ENCODE assay signal across 30 cellular contexts in the genomic region with DNA sequence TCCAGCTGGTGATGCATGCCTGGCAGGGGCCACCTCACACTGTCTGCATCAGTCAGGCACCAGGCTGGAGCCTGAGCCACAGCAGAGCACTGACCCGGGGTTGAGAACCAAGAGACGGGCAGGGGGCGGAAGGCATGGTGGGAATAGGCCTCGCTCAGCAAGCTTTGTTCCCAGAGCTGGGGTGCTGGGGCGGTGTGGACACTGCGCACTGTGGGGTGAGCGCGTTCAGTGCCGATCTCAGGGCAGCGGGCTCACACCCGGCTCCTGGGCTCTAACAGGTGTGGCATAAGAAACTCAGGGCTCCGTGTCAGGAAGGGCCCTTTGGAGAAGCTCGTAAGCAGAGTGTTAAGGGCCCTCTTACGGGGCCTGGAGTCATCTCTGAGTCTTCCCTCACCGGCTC. TPM values are rescaled to one million over a fixed set of nuclear protein-coding genes. Genes with fewer than 3 reads are reported as not detected.
A peak's percentile ranks its signal among the peaks of the same experiment; 100 is the strongest.
DNase-seq lines count a peak whose midpoint lies in the region; ATAC-seq, FAIRE-seq and TF ChIP-seq lines count a peak whose summit lies in the region.
"Had no signal": no experiment of that assay in that cellular context is flagged by ENCODE, and none has a peak within 500 bp of the region (broad histone marks: within the 10 kb centered on the region; RNA-seq: fewer than 3 reads in every experiment).

No MANE protein-coding gene starts in this region.

- H3K9me3 Mint-ChIP-seq in IgD-negative memory B cell = peaks cover 0 to 2% (median 0%) of the 10 kb centered on the region in 3 donors
- H3K9me3 Mint-ChIP-seq in central memory CD8-positive, alpha-beta T cell = no peaks in the 10 kb centered on the region
- H3K9me3 Mint-ChIP-seq: stimulated activated naive CD8-positive, alpha-beta T cell treated with anti-CD3 and anti-CD28 coated beads, Interleukin-15, amount 100 ng/mL, for 72 hours had no signal

- WGBS in stomach, 5 donors = 93 to 97% (median 95%) methylated on average over 12 to 15 of the region's 15 CpGs

- FAIRE-seq in HTR-8/SVneo (lab: Jason Lieb, UNC) = no peak
- FAIRE-seq: GM12892, RCC 7860 had no signal

- no peak overlapping the region for H3K27ac ChIP-seq in osteoblast (ENCODE audit: low read depth, low read length)
- no peak overlapping the region for H3K27ac ChIP-seq in stomach
- H3K27ac ChIP-seq: coronary artery, epithelial cell of prostate, right lobe of liver, tibial artery, VCaP had no signal

- H3K27me3 ChIP-seq in osteoblast (ENCODE audit: insufficient read depth, low read length) = no peaks in the 10 kb centered on the region
- H3K27me3 ChIP-seq in stomach = no peaks in the 10 kb centered on the region
- H3K27me3 ChIP-seq: right lobe of liver, tibial artery had no signal

- TF ChIP-seq EP300 in stomach (IDR thresholded peaks at IDR 0.05) = no peak

- H3K27me3 Mint-ChIP-seq in IgD-negative memory B cell = peaks cover 8% of the 10 kb centered on the region
- peaks cover 50% of the 10 kb centered on the region for H3K27me3 Mint-ChIP-seq in central memory CD8-positive, alpha-beta T cell
- H3K27me3 Mint-ChIP-seq: activated naive CD8-positive, alpha-beta T cell; stimulated activated naive CD8-positive, alpha-beta T cell treated with anti-CD3 and anti-CD28 coated beads, Interleukin-15, amount 100 ng/mL, for 72 hours had no signal

- no peak overlapping the region for H3K4me3 ChIP-seq in osteoblast (ENCODE audit: insufficient read depth, low read length)
- H3K4me3 ChIP-seq in stomach = no peak overlapping the region
- H3K4me3 ChIP-seq: coronary artery, right lobe of liver, tibial artery had no signal

- H3K36me3 ChIP-seq in osteoblast (ENCODE audit: insufficient read depth, low read length) (no peaks in the 10 kb centered on the region), stomach (no peaks in the 10 kb centered on the region)
- H3K36me3 ChIP-seq: right lobe of liver, tibial artery had no signal

- no peak overlapping the region for H3K4me2 ChIP-seq in osteoblast (ENCODE audit: insufficient read depth, low read length)

- H3K4me1 Mint-ChIP-seq in IgD-negative memory B cell = peaks cover 0 to 11% (median 2%) of the 10 kb centered on the region in 3 donors
- H3K4me1 Mint-ChIP-seq in central memory CD8-positive, alpha-beta T cell = peaks cover 23% of the 10 kb centered on the region

- DNase-seq in activated T-cell treated with anti-CD3 and anti-CD28 coated beads, Interleukin-2, amount 50 U/mL, for 1 hour = peak; percentile 41
- no peak for DNase-seq in activated T-cell treated with anti-CD3 and anti-CD28 coated beads for 4 hours
- no peak for DNase-seq in central memory CD8-positive, alpha-beta T cell (ENCODE audit: low spot score in 2 of 2)
- peak; percentile 75 for DNase-seq in osteoblast (ENCODE audit: insufficient read length, low spot score, missing footprints)
- DNase-seq in HTR-8/SVneo (ENCODE audit: insufficient read length, low spot score) = no peak
- no peak for DNase-seq in activated CD8-positive, alpha-beta memory T cell treated with anti-CD3 and anti-CD28 coated beads, Interleukin-2, amount 50 U/mL, for 48 hours
- DNase-seq in stomach = no peak
- DNase-seq: COR-L47; effector CD8-positive, alpha-beta T cell; H7; hypothalamus; left colon; NCI-H1048; NCI-H1694; NCI-H446; NCI-H748 treated with DMSO at 0.1 percent for 48 hours; right lobe of liver; stimulated activated CD4-positive, alpha-beta T cell treated with anti-CD3 and anti-CD28 coated beads, Interleukin-12 subunit alpha, Interleukin-12 subunit beta, amount 100 ng/mL, for 4 hours; stimulated activated CD4-positive, alpha-beta T cell treated with anti-CD3 and anti-CD28 coated beads, Interleukin-2, amount 100 ng/mL, for 48 hours; stimulated activated naive CD8-positive, alpha-beta T cell treated with anti-CD3 and anti-CD28 coated beads, Interleukin-15, amount 100 ng/mL, for 72 hours; T1000 had no signal

- TF ChIP-seq CTCF in osteoblast (IDR thresholded peaks at IDR 0.05; ENCODE audit: extremely low read depth, low read depth, low read length) = no peak
- TF ChIP-seq CTCF in stomach (IDR thresholded peaks at IDR 0.05) = no peak

- peak overlapping the region in 2 of 3 donors; percentile 21 to 80 for H3K27ac Mint-ChIP-seq in IgD-negative memory B cell
- peak overlapping the region; percentile 41 for H3K27ac Mint-ChIP-seq in central memory CD8-positive, alpha-beta T cell (ENCODE audit: low read depth)
- H3K27ac Mint-ChIP-seq: activated naive CD8-positive, alpha-beta T cell; progenitor cell of endocrine pancreas had no signal

- peaks cover 1% of the 10 kb centered on the region for H3K36me3 Mint-ChIP-seq in IgD-negative memory B cell
- H3K36me3 Mint-ChIP-seq in central memory CD8-positive, alpha-beta T cell (ENCODE audit: insufficient read depth) = peaks cover 1% of the 10 kb centered on the region
- H3K36me3 Mint-ChIP-seq: activated naive CD8-positive, alpha-beta T cell had no signal

- H4K20me1 ChIP-seq in osteoblast (ENCODE audit: insufficient read depth, low read length) = peaks cover 80% of the 10 kb centered on the region

- no peak overlapping the region for H2AFZ ChIP-seq in osteoblast (ENCODE audit: low read length)

- peaks cover 90% of the 10 kb centered on the region for H3K79me2 ChIP-seq in osteoblast (ENCODE audit: insufficient read depth, low read length)

- TF ChIP-seq POLR2A in stomach (IDR thresholded peaks at IDR 0.05) = no peak

- ATAC-seq in central memory CD8-positive, alpha-beta T cell (replicated peaks; ENCODE audit: extremely low read depth, poor library complexity, severe bottlenecking) = no peak
- ATAC-seq: left colon had no signal

- H3K4me1 ChIP-seq in osteoblast (ENCODE audit: insufficient read depth, low read length) (peaks cover 17% of the 10 kb centered on the region), stomach (peaks cover 0 to 5% (median 0%) of the 10 kb centered on the region in 4 donors)
- H3K4me1 ChIP-seq: right lobe of liver had no signal

- intact Hi-C loops in stomach (cut with DNase I; ENCODE audit: low total_unique reads) = no loop called here

- H3K4me3 Mint-ChIP-seq in IgD-negative memory B cell = no peak overlapping the region
- H3K4me3 Mint-ChIP-seq in central memory CD8-positive, alpha-beta T cell = no peak overlapping the region
- H3K4me3 Mint-ChIP-seq: stimulated activated naive CD8-positive, alpha-beta T cell treated with anti-CD3 and anti-CD28 coated beads, Interleukin-15, amount 100 ng/mL, for 72 hours had no signal

- H3K9me3 ChIP-seq in osteoblast (ENCODE audit: low read depth, low read length) (no peaks in the 10 kb centered on the region), stomach (no peaks in the 10 kb centered on the region)
- H3K9me3 ChIP-seq: right lobe of liver, tibial artery had no signal

RNA-seq across cellular contexts. Expression of a gene that starts 15.7 kb away (rescaled TPM):
- polyA plus RNA-seq in IgD-negative memory B cell = not detected
- total RNA-seq in osteoblast = 14.7 and 14.8 TPM in 2 replicates
- total RNA-seq in stomach = 10 to 100 TPM in 1 of 5 donors, 1 to 10 TPM in 3, under 1 TPM in 1; 0.87 to 11.1 (median 5.0) TPM
- 1 to 10 TPM; 2.3 to 4.3 (median 2.4) TPM for polyA plus RNA-seq in stomach

Comparison
In these comparisons a context has a peak if more than half of its experiments do, and no peak if none do; other contexts are left out.
1. DNase-seq: peak in activated T-cell treated with anti-CD3 and anti-CD28 coated beads, Interleukin-2, amount 50 U/mL, for 1 hour (single experiment) and osteoblast (single experiment); none in activated T-cell treated with anti-CD3 and anti-CD28 coated beads for 4 hours (single experiment), central memory CD8-positive, alpha-beta T cell (0 of 2), HTR-8/SVneo (single experiment), activated CD8-positive, alpha-beta memory T cell treated with anti-CD3 and anti-CD28 coated beads, Interleukin-2, amount 50 U/mL, for 48 hours (single experiment) and stomach (single experiment).